Comparison of ENCODE assay signal across 7 cellular contexts in genomic region chr10:68611227-68611626, GRCh38.
"Had no signal": no experiment of that assay in that cellular context is flagged by ENCODE, and none has a peak within 500 bp of the region (broad histone marks: within the 10 kb centered on the region; RNA-seq: fewer than 3 reads in every experiment).

No MANE protein-coding gene starts in this region.

- FAIRE-seq: HTR-8/SVneo had no signal

- DNase-seq: GOT3, H7, KG1 had no signal

- H3K9me3 ChIP-seq: HAP-1 had no signal

- H3K4me1 ChIP-seq: HAP-1 had no signal

- H3K27ac Mint-ChIP-seq: IgD-negative memory B cell had no signal

- H3K27me3 Mint-ChIP-seq: IgD-negative memory B cell had no signal

- ATAC-seq: HCT116 had no signal

- H3K4me3 ChIP-seq: HAP-1 had no signal

- H3K36me3 Mint-ChIP-seq: IgD-negative memory B cell had no signal

- H3K9me3 Mint-ChIP-seq: IgD-negative memory B cell had no signal

- H3K4me3 Mint-ChIP-seq: IgD-negative memory B cell had no signal

- H3K4me1 Mint-ChIP-seq: IgD-negative memory B cell had no signal
